Comparison of ENCODE assay signal across 14 cellular contexts in the genomic region with DNA sequence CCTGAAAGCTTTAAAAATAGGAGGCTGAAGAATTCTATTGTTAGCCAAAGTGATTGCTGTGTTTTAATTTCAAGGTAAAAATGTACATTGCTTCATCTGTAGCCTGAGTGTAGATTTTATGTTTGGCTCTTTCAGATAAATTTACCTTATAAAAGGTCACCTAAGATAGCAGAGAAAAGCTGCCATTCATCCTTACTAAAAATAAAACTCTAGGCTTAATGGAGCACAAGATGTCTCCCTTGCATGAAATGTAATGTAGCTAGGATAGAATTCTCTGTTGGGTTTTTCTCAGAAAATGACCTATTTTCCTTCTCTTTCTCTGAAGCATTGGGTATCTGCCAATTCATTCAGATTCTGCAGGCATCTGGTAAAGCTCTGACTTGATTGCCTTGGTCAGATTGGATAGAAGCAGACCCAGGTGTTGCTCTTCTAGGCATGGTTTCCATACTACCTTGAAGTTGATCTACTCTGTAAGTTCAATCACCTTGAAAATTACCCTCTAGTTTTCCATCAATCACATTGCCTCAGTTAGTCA.
DNase-seq lines count a peak whose midpoint lies in the region; TF ChIP-seq lines count a peak whose summit lies in the region.
"Had no signal": no experiment of that assay in that cellular context is flagged by ENCODE, and none has a peak within 500 bp of the region (broad histone marks: within the 10 kb centered on the region; RNA-seq: fewer than 3 reads in every experiment).

No MANE protein-coding gene starts in this region.

- TF ChIP-seq CTCF in left ventricle myocardium inferior (IDR thresholded peaks at IDR 0.05; ENCODE audit: borderline replicate concordance) (no peak), fibroblast of mammary gland (conservative IDR thresholded peaks at IDR 0.05; ENCODE audit: control insufficient read depth, insufficient read depth, low read depth, low read length) (peak; percentile 35)

- DNase-seq in left ventricle myocardium inferior (no peak), cardiac septum (ENCODE audit: low spot score) (no peak), RPMI8226 (peak; percentile 67), fibroblast of mammary gland (ENCODE audit: low read depth) (peak; percentile 65), skeletal muscle cell (ENCODE audit: low read depth) (peak; percentile 12), DMS79 (lab: John Stamatoyannopoulos, UW) (no peak)
- DNase-seq in activated naive CD4-positive, alpha-beta T cell treated with Interleukin-2 at 50 U/mL for 16 hours = no peak
- DNase-seq: BE2C; CD4-positive, alpha-beta memory T cell; DMS79 treated with DMSO at 0.1 percent for 48 hours; EL; GDM1 had no signal

- peak overlapping the region; percentile 77 for H3K27ac ChIP-seq in left ventricle myocardium inferior (replicated peaks)
- H3K27ac ChIP-seq: C4-2B had no signal

- H3K36me3 ChIP-seq in left ventricle myocardium inferior = no peaks in the 10 kb centered on the region
- H3K36me3 ChIP-seq: BE2C, HAP-1 had no signal

- H3K4me3 ChIP-seq in left ventricle myocardium inferior (no peak overlapping the region), fibroblast of mammary gland (ENCODE audit: control insufficient read depth, low read depth, low read length) (no peak overlapping the region), skeletal muscle cell (ENCODE audit: low read depth, low read length) (no peak overlapping the region)
- H3K4me3 ChIP-seq: HAP-1 had no signal

- intact Hi-C loops in left ventricle myocardium inferior (cut with micrococcal nuclease) = no loop called here
- intact Hi-C loops in cardiac septum (cut with DNase I) = no loop called here

- no peaks in the 10 kb centered on the region for H3K27me3 ChIP-seq in left ventricle myocardium inferior (ENCODE audit: low read depth)
- H3K27me3 ChIP-seq: BE2C had no signal

- peaks cover 40% of the 10 kb centered on the region for H3K4me1 ChIP-seq in left ventricle myocardium inferior
- H3K4me1 ChIP-seq: BE2C, HAP-1 had no signal

- peaks cover 17% of the 10 kb centered on the region for H3K9me3 ChIP-seq in left ventricle myocardium inferior (replicated peaks)
- H3K9me3 ChIP-seq: BE2C, HAP-1 had no signal

Comparison
In these comparisons a context has a peak if more than half of its experiments do, and no peak if none do; other contexts are left out.
1. DNase-seq: peak in RPMI8226 (single experiment), fibroblast of mammary gland (single experiment) and skeletal muscle cell (single experiment); none in left ventricle myocardium inferior (single experiment), cardiac septum (single experiment), DMS79 (single experiment) and activated naive CD4-positive, alpha-beta T cell treated with Interleukin-2 at 50 U/mL for 16 hours (single experiment).